11 cellular contexts compared by ENCODE assay signal in genomic region chr2:111160758-111161157, GRCh38. TPM values are rescaled to one million over a fixed set of nuclear protein-coding genes. Genes with fewer than 3 reads are reported as not detected.
A peak's percentile ranks its signal among the peaks of the same experiment; 100 is the strongest.
DNase-seq lines count a peak whose midpoint lies in the region; ATAC-seq and TF ChIP-seq lines count a peak whose summit lies in the region.
"Had no signal": no experiment of that assay in that cellular context is flagged by ENCODE, and none has a peak within 500 bp of the region (broad histone marks: within the 10 kb centered on the region; RNA-seq: fewer than 3 reads in every experiment).

No MANE protein-coding gene starts in this region.

- CTCF ChIA-PET in BJ (lab: Yijun Ruan, JAX), result no interaction called here

- TF ChIP-seq CTCF in BJ (IDR thresholded peaks at IDR 0.05; ENCODE audit: insufficient read depth, low read depth, low read length), result no peak
- no peak for TF ChIP-seq CTCF in OCI-LY1 (IDR thresholded peaks at IDR 0.05; ENCODE audit: low read length)
- TF ChIP-seq CTCF in endodermal cell (conservative IDR thresholded peaks at IDR 0.05), result no peak
- TF ChIP-seq CTCF in nephron progenitor cell (IDR thresholded peaks at IDR 0.05), result no peak
- TF ChIP-seq CTCF in lower lobe of right lung (IDR thresholded peaks at IDR 0.05), result no peak

- H3K9ac ChIP-seq in OCI-LY1 (ENCODE audit: low read length) (no peak overlapping the region; the same call in 1 of the 2 replicates), endodermal cell (ENCODE audit: extremely low read depth, low read length, poor library complexity, severe bottlenecking) (no peak overlapping the region)

- H3K4me3 Mint-ChIP-seq in endodermal cell, result no peak overlapping the region
- H3K4me3 Mint-ChIP-seq in nephron progenitor cell, result no peak overlapping the region

- H3K4me1 Mint-ChIP-seq in endodermal cell (peaks cover 64% of the 10 kb centered on the region), nephron progenitor cell (peaks cover 52% of the 10 kb centered on the region)

- H3K4me1 ChIP-seq in OCI-LY1 (ENCODE audit: insufficient read depth, low read length, severe bottlenecking) (peaks cover 98% of the 10 kb centered on the region), endodermal cell (ENCODE audit: control insufficient read depth, insufficient read depth, low read length) (peaks cover 17% of the 10 kb centered on the region), lower lobe of right lung (peaks cover 26% of the 10 kb centered on the region)

- H3K27me3 ChIP-seq in BJ (ENCODE audit: control insufficient read depth, insufficient read depth, low read length) (no peaks in the 10 kb centered on the region), OCI-LY1 (ENCODE audit: insufficient read depth, low read length) (no peaks in the 10 kb centered on the region), endodermal cell (ENCODE audit: control insufficient read depth, insufficient read depth, low read length, poor library complexity, severe bottlenecking) (no peaks in the 10 kb centered on the region), lower lobe of right lung (ENCODE audit: low read depth) (no peaks in the 10 kb centered on the region)
- H3K27me3 ChIP-seq: ovary had no signal

- peaks cover 40% of the 10 kb centered on the region for H3K36me3 Mint-ChIP-seq in endodermal cell (ENCODE audit: low read depth)
- H3K36me3 Mint-ChIP-seq in nephron progenitor cell (ENCODE audit: low read depth), result peaks cover 83% of the 10 kb centered on the region

- ATAC-seq in GM18861 (IDR thresholded peaks at IDR 0.05; ENCODE audit: unreplicated experiment) (no peak), lower lobe of right lung (no peak), HG03460 (IDR thresholded peaks at IDR 0.05; ENCODE audit: unreplicated experiment) (no peak)
- ATAC-seq: esophagus mucosa had no signal

- H3K27ac ChIP-seq in OCI-LY1 (ENCODE audit: low read depth, low read length, poor library complexity, severe bottlenecking) (peak overlapping the region; percentile 93), endodermal cell (ENCODE audit: low read depth, low read length) (no peak overlapping the region), lower lobe of right lung (no peak overlapping the region)
- H3K27ac ChIP-seq: ovary had no signal

- H2AFZ ChIP-seq in OCI-LY1 (ENCODE audit: low read length), result no peak overlapping the region

- H3K4me2 ChIP-seq in OCI-LY1 (ENCODE audit: low read length), result no peak overlapping the region

- H3K27me3 Mint-ChIP-seq in endodermal cell (ENCODE audit: insufficient read depth) (no peaks in the 10 kb centered on the region), nephron progenitor cell (ENCODE audit: low read depth, poor library complexity) (no peaks in the 10 kb centered on the region)

- H3K9me3 ChIP-seq in OCI-LY1 (ENCODE audit: low read length), result no peaks in the 10 kb centered on the region
- H3K9me3 ChIP-seq in endodermal cell (ENCODE audit: control insufficient read depth, low read length), result no peaks in the 10 kb centered on the region
- no peaks in the 10 kb centered on the region for H3K9me3 ChIP-seq in lower lobe of right lung
- H3K9me3 ChIP-seq: ovary had no signal

- H3K4me3 ChIP-seq in BJ (ENCODE audit: low read depth, low read length), result no peak overlapping the region
- H3K4me3 ChIP-seq in OCI-LY1 (ENCODE audit: low read depth, low read length, poor library complexity, severe bottlenecking), result no peak overlapping the region
- no peak overlapping the region for H3K4me3 ChIP-seq in endodermal cell (ENCODE audit: low read length)
- H3K4me3 ChIP-seq in lower lobe of right lung, result no peak overlapping the region
- H3K4me3 ChIP-seq: ovary had no signal

- 93 to 100% methylated on average over 1 to 3 of the region's 3 CpGs for WGBS in endodermal cell (ENCODE audit: insufficient coverage in 1 of 2, insufficient read length in 1 of 2), 2 experiments

- POLR2A ChIA-PET in BJ (lab: Charles Lee), result interaction anchor here (0.5 kb wide), 1 partner anchor 44 kb away, joined by 4 read pairs; no protein-coding TSS in a partner anchor

- no peak overlapping the region for H3K27ac Mint-ChIP-seq in endodermal cell
- peak overlapping the region; percentile 36 for H3K27ac Mint-ChIP-seq in nephron progenitor cell

- no peaks in the 10 kb centered on the region for H4K20me1 ChIP-seq in OCI-LY1 (ENCODE audit: insufficient read depth, low read length)

- H3K36me3 ChIP-seq in BJ (ENCODE audit: control insufficient read depth, insufficient read depth, low read length), result no peaks in the 10 kb centered on the region
- peaks cover 98% of the 10 kb centered on the region for H3K36me3 ChIP-seq in OCI-LY1 (ENCODE audit: insufficient read depth, low read length)
- peaks cover 19% of the 10 kb centered on the region for H3K36me3 ChIP-seq in endodermal cell (ENCODE audit: control insufficient read depth, insufficient read depth, low read length)
- H3K36me3 ChIP-seq in lower lobe of right lung, result peaks cover 38% of the 10 kb centered on the region
- H3K36me3 ChIP-seq: ovary had no signal

- intact Hi-C loops in lower lobe of right lung (cut with DNase I), result no loop called here

- DNase-seq in BJ (ENCODE audit: low read depth) (peak; percentile 80), endodermal cell (peak; percentile 12), nephron progenitor cell (no peak), lower lobe of right lung (no peak), NCI-H526 (lab: John Stamatoyannopoulos, UW) (no peak)
- DNase-seq: NCI-H1105, ovary had no signal

- H3K9me3 Mint-ChIP-seq in endodermal cell (no peaks in the 10 kb centered on the region), nephron progenitor cell (no peaks in the 10 kb centered on the region)

- H3K9me2 ChIP-seq in OCI-LY1 (ENCODE audit: low read depth, low read length), result no peaks in the 10 kb centered on the region

- peaks cover 21% of the 10 kb centered on the region for H3F3A ChIP-seq in OCI-LY1 (ENCODE audit: insufficient read depth, low read length)

- H3K79me2 ChIP-seq in OCI-LY1 (ENCODE audit: insufficient read depth, low read length), result peaks cover 36% of the 10 kb centered on the region

RNA-seq across cellular contexts. Expression of gene BCL2L11, which starts 40.0 kb away (rescaled TPM):
- polyA plus RNA-seq in BJ (2011; rRNA removed), result 0.78 and 0.80 TPM in 2 replicates
- 1.8 and 3.3 TPM in 2 replicates for polyA minus RNA-seq in BJ (2011; rRNA and poly(A)+ RNA removed)
- total RNA-seq in endodermal cell (10 to 100 TPM; 16.7 to 21.0 TPM), lower lobe of right lung (23.7 TPM)
- polyA plus RNA-seq in endodermal cell (2013, experiment 1 of 2), result 18.3 TPM
- polyA plus RNA-seq in endodermal cell (2013, experiment 2 of 2), result 21.4 TPM

Comparison
In these comparisons a context has a peak if more than half of its experiments do, and no peak if none do; other contexts are left out.
1. DNase-seq: peak in BJ (single experiment) and endodermal cell (single experiment); none in nephron progenitor cell (single experiment), lower lobe of right lung (single experiment) and NCI-H526 (0 of 2).